In genomic region chr6:36028088-36028886, GRCh38 we compare ENCODE assay signal across 8 cellular contexts. TPM values are rescaled to one million over a fixed set of nuclear protein-coding genes. Genes with fewer than 3 reads are reported as not detected.
DNase-seq lines count a peak whose midpoint lies in the region; ATAC-seq and TF ChIP-seq lines count a peak whose summit lies in the region.

No MANE protein-coding gene starts in this region.

- intact Hi-C loops in esophagus squamous epithelium (cut with DNase I) = loop anchor here (10.0 kb wide), 1 partner anchor 167 kb away; the partner anchor contains the start of gene BRPF3
- intact Hi-C loops in naive thymus-derived CD4-positive, alpha-beta T cell (cut with micrococcal nuclease) = loop anchor here in 1 of 2 donors (5.0 kb wide), 2 partner anchors 564 to 1636 kb away; partner anchors contain the start of genes NUDT3 and SRSF3
- intact Hi-C loops in stomach (cut with DNase I; ENCODE audit: low total_unique reads) = loop anchor here (5.0 to 10.0 kb wide), 2 partner anchors 69 to 157 kb away; no protein-coding TSS in a partner anchor

- H3K4me3 ChIP-seq in HEK293 (ENCODE audit: low read depth, low read length) = peak overlapping the region; percentile 78
- peak overlapping the region; percentile 79 to 98 (median 93) for H3K4me3 ChIP-seq in esophagus squamous epithelium
- peak overlapping the region; percentile 63 for H3K4me3 ChIP-seq in naive thymus-derived CD4-positive, alpha-beta T cell (ENCODE audit: low read length)
- peak overlapping the region; percentile 87 to 100 (median 96) for H3K4me3 ChIP-seq in stomach

- H3K36me3 ChIP-seq in HEK293 (ENCODE audit: control insufficient read depth in 2 of 2, insufficient read depth in 1 of 2, low read length in 2 of 2) = no peaks in the 10 kb centered on the region
- H3K36me3 ChIP-seq in esophagus squamous epithelium = no peaks in the 10 kb centered on the region
- peaks cover 0 to 7% (median 0%) of the 10 kb centered on the region in 3 experiments for H3K36me3 ChIP-seq in naive thymus-derived CD4-positive, alpha-beta T cell (ENCODE audit: control insufficient read depth in 2 of 3, insufficient read depth in 3 of 3, low read length in 3 of 3)
- H3K36me3 ChIP-seq in stomach = no peaks in the 10 kb centered on the region

- peaks cover 0 to 14% (median 4%) of the 10 kb centered on the region in 5 donors for H3K36me3 Mint-ChIP-seq in naive thymus-derived CD4-positive, alpha-beta T cell

- peaks cover 3% of the 10 kb centered on the region; the same call in 1 of the 2 replicates for H3K4me1 ChIP-seq in HEK293 (ENCODE audit: control insufficient read depth, insufficient read depth, low read length)
- H3K4me1 ChIP-seq in esophagus squamous epithelium = peaks cover 16 to 50% (median 22%) of the 10 kb centered on the region in 3 donors
- peaks cover 23 to 28% of the 10 kb centered on the region in 2 donors for H3K4me1 ChIP-seq in naive thymus-derived CD4-positive, alpha-beta T cell (ENCODE audit: control insufficient read depth in 2 of 2, insufficient read depth in 2 of 2, low read length in 2 of 2)
- H3K4me1 ChIP-seq in stomach = peaks cover 24 to 62% (median 41%) of the 10 kb centered on the region in 4 donors

- H3K27ac Mint-ChIP-seq in naive thymus-derived CD4-positive, alpha-beta T cell = peak overlapping the region; percentile 87 to 95 (median 92)

- peak; percentile 29 for DNase-seq in GM10248 (ENCODE audit: extremely low spot score)
- DNase-seq in NCI-H1092 treated with DMSO at 0.1 percent for 48 hours (lab: John Stamatoyannopoulos, UW) = peak; percentile 53
- DNase-seq in activated CD8-positive, alpha-beta memory T cell treated with anti-CD3 and anti-CD28 coated beads, Interleukin-2, amount 50 U/mL, for 48 hours = peak; percentile 74
- DNase-seq in esophagus squamous epithelium (lab: John Stamatoyannopoulos, UW) = no peak
- peak in 5 of 9 donors; percentile 4 to 54 (median 33) for DNase-seq in naive thymus-derived CD4-positive, alpha-beta T cell
- DNase-seq in stomach = peak; percentile 39
- DNase-seq in NOMO-1 (lab: John Stamatoyannopoulos, UW; ENCODE audit: unreplicated experiment in 2 of 2) = no peak

- TF ChIP-seq EP300 in stomach (IDR thresholded peaks at IDR 0.05) = no peak

- TF ChIP-seq POLR2A in esophagus squamous epithelium (IDR thresholded peaks at IDR 0.05) (no peak), stomach (IDR thresholded peaks at IDR 0.05) (no peak)

- POLR2A ChIA-PET in GM10248 (lab: Yijun Ruan, JAX) = interaction anchor here (0.6 to 1.5 kb wide), 7 partner anchors 7 to 315 kb away, joined by 3 to 14 read pairs (median 4); no protein-coding TSS in a partner anchor
- POLR2A ChIA-PET in HEK293 (lab: Yijun Ruan, JAX) = interaction anchor here (0.6 to 3.4 kb wide), 33 partner anchors 9 to 1326 kb away, joined by 3 to 32 read pairs (median 5); partner anchors contain the start of gene SRPK1
- POLR2A ChIA-PET in naive thymus-derived CD4-positive, alpha-beta T cell (lab: Charles Lee) = interaction anchor here (0.6 to 3.6 kb wide), 28 partner anchors 8 to 724 kb away, joined by 3 to 56 read pairs (median 4); partner anchors contain the start of genes BRPF3 and SRPK1

- peaks cover 19 to 32% (median 22%) of the 10 kb centered on the region in 5 donors for H3K27me3 Mint-ChIP-seq in naive thymus-derived CD4-positive, alpha-beta T cell

- CTCF ChIA-PET in GM10248 (lab: Yijun Ruan, JAX) = interaction anchor here (0.7 to 9.2 kb wide), 43 partner anchors 9 to 570 kb away, joined by 3 to 157 read pairs (median 4); no protein-coding TSS in a partner anchor
- CTCF ChIA-PET in HEK293 (lab: Yijun Ruan, JAX) = interaction anchor here (0.5 to 7.0 kb wide), 32 partner anchors 7 to 680 kb away, joined by 3 to 232 read pairs (median 4); no protein-coding TSS in a partner anchor
- CTCF ChIA-PET in naive thymus-derived CD4-positive, alpha-beta T cell (lab: Charles Lee) = interaction anchor here (0.6 to 6.3 kb wide), 24 partner anchors 10 to 730 kb away, joined by 3 to 104 read pairs (median 4); no protein-coding TSS in a partner anchor

- peak overlapping the region; percentile 91 to 100 (median 94) for H3K4me3 Mint-ChIP-seq in naive thymus-derived CD4-positive, alpha-beta T cell

- H3K27me3 ChIP-seq in esophagus squamous epithelium (peaks cover 0 to 12% (median 0%) of the 10 kb centered on the region in 4 donors), stomach (peaks cover 0 to 16% (median 10%) of the 10 kb centered on the region in 3 donors)
- no peaks in the 10 kb centered on the region for H3K27me3 ChIP-seq in naive thymus-derived CD4-positive, alpha-beta T cell (ENCODE audit: control insufficient read depth in 2 of 2, insufficient read depth in 2 of 2, low read length in 2 of 2)

- 0 to 1% methylated on average over 7 to 16 of the region's 45 CpGs for WGBS in esophagus squamous epithelium, 2 donors
- WGBS in stomach, 5 donors = 0% methylated on average over 17 to 45 of the region's 45 CpGs

- peaks cover 0 to 2% (median 0%) of the 10 kb centered on the region in 11 donors for H3K9me3 Mint-ChIP-seq in naive thymus-derived CD4-positive, alpha-beta T cell

- peak; percentile 29 for ATAC-seq in naive thymus-derived CD4-positive, alpha-beta T cell

- peak overlapping the region; percentile 90 for H3K27ac ChIP-seq in HEK293 (ENCODE audit: extremely low read depth, low read depth, low read length)
- peak overlapping the region; percentile 92 to 94 (median 94) for H3K27ac ChIP-seq in esophagus squamous epithelium
- H3K27ac ChIP-seq in naive thymus-derived CD4-positive, alpha-beta T cell (ENCODE audit: low read depth, low read length) = peak overlapping the region; percentile 85
- H3K27ac ChIP-seq in stomach = peak overlapping the region; percentile 89 to 96 (median 94)

- TF ChIP-seq CTCF in GM10248 (IDR thresholded peaks at IDR 0.05; ENCODE audit: control extremely low read depth, extremely low read depth, low read depth, missing control alignments) (no peak), HEK293 (tag by site-specific recombination; IDR thresholded peaks at IDR 0.05) (peak; percentile 66), esophagus squamous epithelium (IDR thresholded peaks at IDR 0.05) (no peak), stomach (IDR thresholded peaks at IDR 0.05) (no peak)

- H3K9me3 ChIP-seq in HEK293 (ENCODE audit: control insufficient read depth, insufficient read depth, low read depth, low read length) = no peaks in the 10 kb centered on the region
- H3K9me3 ChIP-seq in esophagus squamous epithelium = no peaks in the 10 kb centered on the region
- no peaks in the 10 kb centered on the region for H3K9me3 ChIP-seq in naive thymus-derived CD4-positive, alpha-beta T cell (ENCODE audit: control insufficient read depth in 2 of 3, low read length in 3 of 3)
- no peaks in the 10 kb centered on the region for H3K9me3 ChIP-seq in stomach

- H3K4me1 Mint-ChIP-seq in naive thymus-derived CD4-positive, alpha-beta T cell = peaks cover 27 to 62% (median 48%) of the 10 kb centered on the region in 7 donors

TF ChIP-seq in HEK293, 187 proteins besides CTCF, POLR2A, EP300 and RAD21 (continues in another document):
- TF ChIP-seq ZNF350 (tag by site-specific recombination; IDR thresholded peaks at IDR 0.05) = no peak
- TF ChIP-seq REST (tag by site-specific recombination; IDR thresholded peaks at IDR 0.05) = no peak; the same call in 1 of the 2 replicates
- TF ChIP-seq ZNF843 (tag by site-specific recombination; IDR thresholded peaks at IDR 0.05) = no peak
- TF ChIP-seq BCL6B (tag by site-specific recombination; IDR thresholded peaks at IDR 0.05) = no peak

RNA-seq across cellular contexts. Expression of gene MAPK14, which starts 0.7 kb away (rescaled TPM):
- 10 to 100 TPM; 44.4 to 91.7 (median 59.1) TPM for total RNA-seq in esophagus squamous epithelium
- 10 to 100 TPM; 47.2 to 81.0 (median 62.6) TPM for total RNA-seq in naive thymus-derived CD4-positive, alpha-beta T cell
- polyA plus RNA-seq in naive thymus-derived CD4-positive, alpha-beta T cell = 10 to 100 TPM; 43.2 to 59.6 TPM
- total RNA-seq in stomach = 100 to 1,000 TPM in 2 of 5 donors, 10 to 100 TPM in 3; 35.6 to 297 (median 57.2) TPM
- polyA plus RNA-seq in stomach = 10 to 100 TPM; 12.3 to 26.1 (median 13.9) TPM

RNA-seq across cellular contexts. Expression of gene SLC26A8, which starts 3.8 kb away (rescaled TPM):
- under 1 TPM in 1 of 4 donors, not detected in 3; 0.19 TPM for total RNA-seq in esophagus squamous epithelium
- under 1 TPM in 2 of 5 experiments, not detected in 3; 0.27 to 0.66 TPM for total RNA-seq in naive thymus-derived CD4-positive, alpha-beta T cell
- polyA plus RNA-seq in naive thymus-derived CD4-positive, alpha-beta T cell = not detected
- under 1 TPM in 2 of 5 donors, not detected in 3; 0.14 to 0.58 TPM for total RNA-seq in stomach
- polyA plus RNA-seq in stomach = under 1 TPM in 2 of 3 donors, not detected in 1; 0.12 to 0.15 TPM

Comparison
In these comparisons a context has a peak if more than half of its experiments do, and no peak if none do; other contexts are left out.
1. DNase-seq: peak in GM10248 (single experiment), NCI-H1092 treated with DMSO at 0.1 percent for 48 hours (single experiment), activated CD8-positive, alpha-beta memory T cell treated with anti-CD3 and anti-CD28 coated beads, Interleukin-2, amount 50 U/mL, for 48 hours (single experiment), naive thymus-derived CD4-positive, alpha-beta T cell (5 of 9) and stomach (single experiment); none in esophagus squamous epithelium (single experiment) and NOMO-1 (0 of 2).
2. Peak in every context shown above with its lines, with median percentiles within 50 percentile points of each other: H3K27ac ChIP-seq and H3K4me3 ChIP-seq.